In genomic region chr2:176597916-176598315, GRCh38 we compare ENCODE assay signal across 8 cellular contexts.
"Had no signal": no experiment of that assay in that cellular context is flagged by ENCODE, and none has a peak within 500 bp of the region (broad histone marks: within the 10 kb centered on the region; RNA-seq: fewer than 3 reads in every experiment).

No MANE protein-coding gene starts in this region.

- H3K4me3 ChIP-seq: GM23248, GM23338, HAP-1 had no signal

- ATAC-seq: GM23338, HCT116 had no signal

- H3K9me3 ChIP-seq: HAP-1 had no signal

- H3K27ac ChIP-seq: GM23248 had no signal

- H3K4me1 ChIP-seq: HAP-1 had no signal

- H3K4me3 Mint-ChIP-seq: GM23338, H9 had no signal

- H2AFZ ChIP-seq: GM23248, GM23338 had no signal

- H3K36me3 ChIP-seq: HAP-1 had no signal

- H3K4me2 ChIP-seq: GM23338 had no signal

- H3K9me3 Mint-ChIP-seq: GM23338, H9 had no signal

- DNase-seq: GOT3, H7, H9, HCEC 1CT had no signal

- H3K9ac ChIP-seq: GM23248 had no signal

- H3K27ac Mint-ChIP-seq: GM23338, H9 had no signal
